20 cellular contexts compared by ENCODE assay signal in the genomic region with DNA sequence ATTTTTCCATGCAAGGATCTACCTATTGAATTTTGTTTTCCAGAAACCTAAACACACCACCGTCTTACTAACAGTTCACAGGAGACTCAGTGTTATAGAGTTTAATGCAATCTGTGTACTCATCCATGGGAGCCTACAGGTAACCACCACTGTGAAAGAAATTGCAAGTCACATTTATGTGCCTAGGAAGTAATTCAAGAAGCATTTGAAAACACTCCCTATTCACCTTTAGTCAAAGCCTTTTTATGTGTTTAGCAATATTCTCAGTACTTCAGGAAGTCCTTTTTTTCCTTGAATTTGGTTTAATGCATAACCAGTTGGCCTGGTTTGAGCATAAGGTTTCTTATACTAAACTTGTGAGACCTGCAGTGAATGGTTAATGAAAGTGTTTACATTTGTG.
"Had no signal": no experiment of that assay in that cellular context is flagged by ENCODE, and none has a peak within 500 bp of the region (broad histone marks: within the 10 kb centered on the region; RNA-seq: fewer than 3 reads in every experiment).

No MANE protein-coding gene starts in this region.

- H3K9me3 ChIP-seq: body of pancreas, esophagus muscularis mucosa, gastrocnemius medialis, ovary, prostate gland, right atrium auricular region, thoracic aorta, upper lobe of left lung had no signal

- H3K27ac ChIP-seq: body of pancreas, esophagus muscularis mucosa, gastrocnemius medialis, ovary, prostate gland, right atrium auricular region, thoracic aorta, upper lobe of left lung, VCaP had no signal

- H3K4me1 ChIP-seq: body of pancreas, esophagus muscularis mucosa, gastrocnemius medialis, prostate gland, right atrium auricular region, upper lobe of left lung had no signal

- H3K27me3 ChIP-seq: body of pancreas, esophagus muscularis mucosa, gastrocnemius medialis, ovary, right atrium auricular region, upper lobe of left lung had no signal

- H3K36me3 ChIP-seq: gastrocnemius medialis, ovary, prostate gland, right atrium auricular region had no signal

- H3K4me3 ChIP-seq: body of pancreas, esophagus muscularis mucosa, gastrocnemius medialis, lung, ovary, prostate gland, right atrium auricular region, thoracic aorta, upper lobe of left lung had no signal

- ATAC-seq: activated CD8-positive, alpha-beta T cell treated with anti-CD3 and anti-CD28 coated beads, Interleukin-2, amount 10 ng/mL, durations not matched to agents 7 days and 5 days; body of pancreas; gastrocnemius medialis had no signal

- DNase-seq: activated CD4-positive, alpha-beta T cell treated with anti-CD3 and anti-CD28 coated beads, Interleukin-2, amount 10 ng/mL, durations not matched to agents 7 days and 5 days; activated CD4-positive, CD25-positive, alpha-beta regulatory T cell treated with anti-CD3 and anti-CD28 coated beads, Interleukin-2, amount 50 U/mL, for 72 hours; activated CD8-positive, alpha-beta T cell treated with anti-CD3 and anti-CD28 coated beads, Interleukin-2, amount 10 ng/mL, durations not matched to agents 7 days and 5 days; activated gamma-delta T cell; dermis blood vessel endothelial cell; effector CD8-positive, alpha-beta T cell; gastrocnemius medialis; hippocampal formation; natural killer cell; ovary; stimulated activated CD4-positive, alpha-beta T cell treated with anti-CD3 and anti-CD28 coated beads, Interleukin-4, amount 100 ng/mL, for 24 hours; stimulated activated naive CD4-positive, alpha-beta T cell treated with Interleukin-2 at 50 U/mL for 16 hours had no signal
